8 cellular contexts compared by ENCODE assay signal in the genomic region with DNA sequence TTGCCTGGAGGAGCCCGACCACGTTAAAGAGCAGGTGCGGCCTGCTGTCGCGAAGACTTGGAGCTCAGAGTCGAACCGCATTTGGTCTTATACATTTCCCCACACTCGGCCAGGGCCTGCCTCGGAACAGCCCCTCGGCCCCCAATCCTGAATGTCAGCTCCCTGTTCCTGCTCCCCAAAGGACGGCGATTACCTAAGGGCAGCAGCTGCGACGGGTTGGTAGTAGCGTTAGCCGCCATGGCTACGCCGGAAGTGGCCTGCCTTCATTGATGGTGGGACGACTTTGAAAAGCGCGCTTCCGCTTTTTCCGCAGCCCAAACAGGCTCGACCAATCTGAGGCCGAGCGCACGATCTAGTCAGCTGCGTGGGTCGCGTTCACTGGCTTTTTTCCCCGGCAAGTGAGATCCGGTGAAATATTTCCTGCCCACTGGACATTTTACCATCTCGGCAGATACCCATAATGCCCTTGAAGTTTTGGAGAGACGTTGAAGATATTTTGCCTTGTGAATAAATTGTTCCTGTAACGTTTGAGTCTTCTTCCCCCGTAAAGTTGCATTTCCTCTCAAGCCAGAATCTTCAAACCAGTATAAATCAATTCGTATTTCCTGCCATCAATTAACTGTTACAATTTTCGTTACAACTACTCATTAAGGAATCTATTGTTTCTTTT. TPM values are rescaled to one million over a fixed set of nuclear protein-coding genes. Genes with fewer than 3 reads are reported as not detected.
DNase-seq lines count a peak whose midpoint lies in the region; ATAC-seq and TF ChIP-seq lines count a peak whose summit lies in the region.

LSM5 (minus strand) TSS at position 254 of the 670 bp plus-strand sequence; CDS start at position 239, 15 bp downstream.

- H3K79me2 ChIP-seq in OCI-LY7 (ENCODE audit: insufficient read depth, low read depth, low read length) = peaks cover 32% of the 10 kb centered on the region

- H3K9me3 ChIP-seq in OCI-LY7 (ENCODE audit: low read length) (no peaks in the 10 kb centered on the region), mucosa of descending colon (no peaks in the 10 kb centered on the region)

- peak within 1 kb of the TSS; percentile 99 for H2AFZ ChIP-seq in OCI-LY7 (ENCODE audit: low read length)

- CTCF ChIA-PET in Calu3 (lab: Charles Lee) (interaction anchor here (0.6 to 1.5 kb wide), 6 partner anchors 11 to 1355 kb away, joined by 3 to 6 read pairs (median 4); no protein-coding TSS in a partner anchor), OCI-LY7 (lab: Charles Lee; ENCODE audit: unreplicated experiment) (interaction anchor here (0.6 kb wide), 1 partner anchor 618 kb away, joined by 3 read pairs; no protein-coding TSS in a partner anchor)

- H3K36me3 Mint-ChIP-seq in Calu3 (ENCODE audit: insufficient read depth, unreplicated experiment) = peaks cover 49% of the 10 kb centered on the region

- H3K4me3 ChIP-seq in OCI-LY7 (ENCODE audit: low read depth, low read length, poor library complexity, severe bottlenecking) = peak within 1 kb of the TSS; percentile 84
- peak within 1 kb of the TSS; percentile 51 for H3K4me3 ChIP-seq in mucosa of descending colon

- no peaks in the 10 kb centered on the region for H3K9me3 Mint-ChIP-seq in Calu3 (ENCODE audit: low read depth, unreplicated experiment)

- ATAC-seq in GM21526 (IDR thresholded peaks at IDR 0.05; ENCODE audit: low FRiP score, unreplicated experiment) (peak; percentile 83), mucosa of descending colon (peak; percentile 87)

- no peaks in the 10 kb centered on the region; the same call in 1 of the 2 replicates for H4K20me1 ChIP-seq in OCI-LY7 (ENCODE audit: insufficient read depth, low read length)

- POLR2A ChIA-PET in OCI-LY7 (lab: Charles Lee) = interaction anchor here (0.6 to 0.9 kb wide), 4 partner anchors 10 to 400 kb away, joined by 3 read pairs; no protein-coding TSS in a partner anchor

- H3K4me3 Mint-ChIP-seq in Calu3 (ENCODE audit: low read depth, unreplicated experiment) = peak within 1 kb of the TSS; percentile 95

- no peaks in the 10 kb centered on the region for H3K27me3 Mint-ChIP-seq in Calu3 (ENCODE audit: unreplicated experiment)

- peak within 1 kb of the TSS; percentile 93 for H3K27ac Mint-ChIP-seq in Calu3 (ENCODE audit: unreplicated experiment)

- DNase-seq in Calu3 (peak; percentile 94), HuH-7.5 (ENCODE audit: low spot score) (peak; percentile 52), OCI-LY7 (ENCODE audit: low spot score) (peak; percentile 96), activated T-cell treated with anti-CD3 and anti-CD28 coated beads for 1 hour (ENCODE audit: low read depth) (peak; percentile 80), epithelial cell of prostate (ENCODE audit: low read depth, low spot score) (peak; percentile 72), mucosa of descending colon (peak; percentile 92 to 95 (median 94))
- peak; percentile 82 for DNase-seq in stimulated activated CD8-positive, alpha-beta memory T cell treated with anti-CD3 and anti-CD28 coated beads, Interleukin-4, amount 100 ng/mL, for 24 hours (ENCODE audit: low read depth)

- H3K4me1 ChIP-seq in OCI-LY7 (ENCODE audit: insufficient read depth, low read length, poor library complexity, severe bottlenecking) (peaks cover 26% of the 10 kb centered on the region), mucosa of descending colon (ENCODE audit: low read depth) (peaks cover 14% of the 10 kb centered on the region)

- H3K27ac ChIP-seq in OCI-LY7 (ENCODE audit: low read depth, low read length, poor library complexity, severe bottlenecking) (peak within 1 kb of the TSS; percentile 94), epithelial cell of prostate (peak within 1 kb of the TSS; percentile 84)

- peak within 1 kb of the TSS; percentile 88 for H3K4me2 ChIP-seq in OCI-LY7 (ENCODE audit: low read length)

- H3K4me1 Mint-ChIP-seq in Calu3 (ENCODE audit: low read depth, unreplicated experiment) = peaks cover 7% of the 10 kb centered on the region

- intact Hi-C loops in Calu3 (cut with micrococcal nuclease; ENCODE audit: unreplicated experiment) = loop anchor here (2.0 to 10.0 kb wide), 6 partner anchors 79 to 555 kb away; no protein-coding TSS in a partner anchor
- intact Hi-C loops in OCI-LY7 (cut with micrococcal nuclease; ENCODE audit: unreplicated experiment) = loop anchor here (2.0 to 5.0 kb wide), 3 partner anchors 97 to 619 kb away; partner anchors contain the start of gene RP9
- intact Hi-C loops in mucosa of descending colon (cut with DNase I, micrococcal nuclease) = no loop called here

- BruUV-seq in Calu3 (replicated peaks; lab: Mats Ljungman, UMichigan) (TSS peak; percentile 11), OCI-LY7 (replicated peaks; lab: Mats Ljungman, UMichigan) (no TSS peak)

- H3K9me2 ChIP-seq in OCI-LY7 (ENCODE audit: insufficient read depth, low read length) = no peaks in the 10 kb centered on the region

- TF ChIP-seq CTCF in Calu3 (IDR thresholded peaks at IDR 0.05; ENCODE audit: unreplicated experiment) (no peak), OCI-LY7 (conservative IDR thresholded peaks at IDR 0.05; ENCODE audit: low read length) (no peak), mucosa of descending colon (IDR thresholded peaks at IDR 0.05) (no peak)

- H3K36me3 ChIP-seq in OCI-LY7 (ENCODE audit: insufficient read depth, low read length) (peaks cover 36% of the 10 kb centered on the region), mucosa of descending colon (ENCODE audit: low read depth) (no peaks in the 10 kb centered on the region)

RNA-seq across cellular contexts. Expression of gene LSM5, which starts in this region (rescaled TPM):
- total RNA-seq in Calu3 (2022) (146 and 160 TPM in 2 replicates), OCI-LY7 (2022) (108 and 110 TPM in 2 replicates), mucosa of descending colon (10 to 100 TPM; 27.2 to 44.0 (median 30.2) TPM)
- total RNA-seq in OCI-LY7 (2014; rRNA removed; shearing (Covaris generic)) = 33.8 and 38.9 TPM in 2 replicates

Comparison
In these comparisons a context has a peak if more than half of its experiments do, and no peak if none do; other contexts are left out.
1. Peak in every context shown above with its lines: DNase-seq, ATAC-seq, H3K4me3 ChIP-seq and H3K27ac ChIP-seq.
2. intact Hi-C loops: an anchor here in Calu3 (2.0 to 10.0 kb wide) and OCI-LY7 (2.0 to 5.0 kb wide); none called in mucosa of descending colon.